In genomic region chr17:55334881-55335523, GRCh38 we compare ENCODE assay signal across 14 cellular contexts.
DNase-seq lines count a peak whose midpoint lies in the region; ATAC-seq and TF ChIP-seq lines count a peak whose summit lies in the region.
"Had no signal": no experiment of that assay in that cellular context is flagged by ENCODE, and none has a peak within 500 bp of the region (broad histone marks: within the 10 kb centered on the region; RNA-seq: fewer than 3 reads in every experiment).

No MANE protein-coding gene starts in this region.

- H2BK12ac ChIP-seq in H9 (ENCODE audit: insufficient read length, low read depth, low read length): no peak overlapping the region

- H3K27me3 Mint-ChIP-seq in H9 (ENCODE audit: low read depth) (peaks cover 9% of the 10 kb centered on the region), T-cell (peaks cover 5 to 14% of the 10 kb centered on the region in 2 donors)
- peaks cover 10% of the 10 kb centered on the region for H3K27me3 Mint-ChIP-seq in activated T-helper 17 cell treated with anti-CD3 and anti-CD28 coated beads, Interleukin-2, amount 50 U/mL, for 72 hours

- H2BK20ac ChIP-seq in H9 (ENCODE audit: low read depth, low read length, poor library complexity, severe bottlenecking): no peak overlapping the region

- no peak overlapping the region for H3K23ac ChIP-seq in H9 (ENCODE audit: insufficient read length, low read depth, low read length)

- no peaks in the 10 kb centered on the region for H3K23me2 ChIP-seq in H9 (ENCODE audit: insufficient read length, low read depth, low read length, poor library complexity, severe bottlenecking)

- intact Hi-C loops in sciatic nerve (cut with DNase I): no loop called here

- no peak overlapping the region for H2BK5ac ChIP-seq in H9 (ENCODE audit: insufficient read length, low read length)

- no peaks in the 10 kb centered on the region for H4K20me1 ChIP-seq in H9 (ENCODE audit: control insufficient read depth, insufficient read depth, insufficient read length)

- no peak overlapping the region for H4K5ac ChIP-seq in H9 (ENCODE audit: insufficient read length, low read depth, low read length)

- peak overlapping the region; percentile 52 for H2AFZ ChIP-seq in H9 (ENCODE audit: low read length)

- H3K36me3 ChIP-seq in right atrium auricular region: no peaks in the 10 kb centered on the region

- H3K27ac Mint-ChIP-seq in H9 (0 out of 7 replicates have a peak overlapping the region, but pooled peaks of 1 of the 3 experiments have one; percentile 22), T-cell (no peak overlapping the region)
- peak overlapping the region; percentile 34 for H3K27ac Mint-ChIP-seq in activated T-helper 17 cell treated with anti-CD3 and anti-CD28 coated beads, Interleukin-2, amount 50 U/mL, for 72 hours
- H3K27ac Mint-ChIP-seq: B cell had no signal

- H3K79me2 ChIP-seq in H9 (ENCODE audit: insufficient read depth, low read length): no peaks in the 10 kb centered on the region

- H2BK15ac ChIP-seq in H9 (ENCODE audit: low read depth, low read length): no peak overlapping the region

- H3K27ac ChIP-seq in H9 (ENCODE audit: insufficient read length, low read depth, low read length) (no peak overlapping the region), right atrium auricular region (no peak overlapping the region)

- no peak overlapping the region for H2BK120ac ChIP-seq in H9 (ENCODE audit: low read depth, low read length, poor library complexity, severe bottlenecking)

- CTCF ChIA-PET in T-cell (lab: Charles Lee): no interaction called here

- H3K9me3 Mint-ChIP-seq in H9 (no peaks in the 10 kb centered on the region), T-cell (no peaks in the 10 kb centered on the region)
- peaks cover 19% of the 10 kb centered on the region for H3K9me3 Mint-ChIP-seq in activated T-helper 17 cell treated with anti-CD3 and anti-CD28 coated beads, Interleukin-2, amount 50 U/mL, for 72 hours

- no peak for ATAC-seq in activated T-helper 17 cell treated with anti-CD3 and anti-CD28 coated beads, Interleukin-2, amount 50 U/mL, for 72 hours (replicated peaks)
- peak; percentile 42 for ATAC-seq in sciatic nerve
- ATAC-seq in GM21576 (IDR thresholded peaks at IDR 0.05; ENCODE audit: unreplicated experiment): no peak
- ATAC-seq in T-cell (replicated peaks in 1 of 4): no peak
- ATAC-seq: PC-3 had no signal

- H3K4me3 Mint-ChIP-seq in H9: peak overlapping the region; percentile 12 to 43; a peak in 3 of 5 replicates
- H3K4me3 Mint-ChIP-seq in activated T-helper 17 cell treated with anti-CD3 and anti-CD28 coated beads, Interleukin-2, amount 50 U/mL, for 72 hours: no peak overlapping the region
- no peak overlapping the region for H3K4me3 Mint-ChIP-seq in T-cell
- H3K4me3 Mint-ChIP-seq: B cell; CD4-positive, alpha-beta memory T cell had no signal

- no peak overlapping the region for H3K4ac ChIP-seq in H9 (ENCODE audit: low read depth, low read length)

- H3K4me1 ChIP-seq in H9 (ENCODE audit: insufficient read depth, low read length): peaks cover 4% of the 10 kb centered on the region; the same call in 1 of the 2 replicates
- no peaks in the 10 kb centered on the region for H3K4me1 ChIP-seq in right atrium auricular region

- H3K56ac ChIP-seq in H9 (ENCODE audit: insufficient read length, low read depth, low read length): no peak overlapping the region

- H3K14ac ChIP-seq in H9 (ENCODE audit: insufficient read depth, low read length): no peak overlapping the region

- DNase-seq in H9 (no peak), iPS-NIHi7 (ENCODE audit: extremely low spot score) (peak; percentile 38), sciatic nerve (ENCODE audit: low spot score) (no peak), right atrium auricular region (ENCODE audit: low spot score) (no peak), T-cell (no peak)
- DNase-seq: CD4-positive, alpha-beta memory T cell; Karpas-422; MM.1S; NCI-H1105; NCI-H1694 treated with DMSO at 0.1 percent for 48 hours; PC-3 had no signal

- H3K27me3 ChIP-seq in H9 (ENCODE audit: insufficient read depth, low read length) (no peaks in the 10 kb centered on the region), right atrium auricular region (no peaks in the 10 kb centered on the region)

- H3K4me3 ChIP-seq in right atrium auricular region: no peak overlapping the region

- no peak overlapping the region for H3T11ph ChIP-seq in H9 (ENCODE audit: low read length)

- no peak overlapping the region for H4K8ac ChIP-seq in H9 (replicated peaks; ENCODE audit: insufficient read length, low read depth, low read length)

- no CpG with 5 or more reads among the region's 6 CpGs for WGBS in H9 (ENCODE audit: extremely low coverage, insufficient read length, low lambda C conversion rate)

- no peaks in the 10 kb centered on the region for H3K79me1 ChIP-seq in H9 (ENCODE audit: insufficient read depth, low read depth, low read length, poor library complexity, severe bottlenecking)

- H2AK5ac ChIP-seq in H9 (ENCODE audit: insufficient read length, low read length): no peak overlapping the region

- no peak overlapping the region for H4K91ac ChIP-seq in H9 (ENCODE audit: insufficient read length, low read depth, low read length)

- H3K4me1 Mint-ChIP-seq in H9 (peaks cover 20 to 21% of the 10 kb centered on the region in 2 experiments), T-cell (peaks cover 0 to 12% (median 0%) of the 10 kb centered on the region in 3 donors)
- peaks cover 14% of the 10 kb centered on the region for H3K4me1 Mint-ChIP-seq in activated T-helper 17 cell treated with anti-CD3 and anti-CD28 coated beads, Interleukin-2, amount 50 U/mL, for 72 hours
- H3K4me1 Mint-ChIP-seq: B cell had no signal

- no peak overlapping the region for H3K18ac ChIP-seq in H9 (ENCODE audit: insufficient read length, low read depth, low read length)

- H3K9ac ChIP-seq in H9 (ENCODE audit: extremely low read depth, insufficient read length, low read length): no peak overlapping the region

- TF ChIP-seq CTCF in H9 (conservative IDR thresholded peaks at IDR 0.05) (no peak), right atrium auricular region (IDR thresholded peaks at IDR 0.05) (no peak)

- peak overlapping the region; percentile 52 for H3K4me2 ChIP-seq in H9 (ENCODE audit: insufficient read depth, insufficient read length, low read length)

- H3K36me3 Mint-ChIP-seq in H9 (ENCODE audit: insufficient read depth in 1 of 3, low read depth in 3 of 3) (no peaks in the 10 kb centered on the region; a peak in 2 of 7 replicates), T-cell (no peaks in the 10 kb centered on the region)
- H3K36me3 Mint-ChIP-seq in activated T-helper 17 cell treated with anti-CD3 and anti-CD28 coated beads, Interleukin-2, amount 50 U/mL, for 72 hours (ENCODE audit: low read depth): peaks cover 5% of the 10 kb centered on the region
- H3K36me3 Mint-ChIP-seq: CD4-positive, alpha-beta memory T cell had no signal

- no peaks in the 10 kb centered on the region for H3K9me3 ChIP-seq in H9 (ENCODE audit: control insufficient read depth, low read depth, low read length)
- no peaks in the 10 kb centered on the region for H3K9me3 ChIP-seq in right atrium auricular region

- POLR2A ChIA-PET in T-cell (lab: Charles Lee): no interaction called here

Comparison
In these comparisons a context has a peak if more than half of its experiments do, and no peak if none do; other contexts are left out.
1. H3K4me3 Mint-ChIP-seq: peak in H9 (2 of 2); none in activated T-helper 17 cell treated with anti-CD3 and anti-CD28 coated beads, Interleukin-2, amount 50 U/mL, for 72 hours (single experiment) and T-cell (0 of 3).